ENCODE assay signal across 13 cellular contexts in genomic region chr1:109491372-109491771, GRCh38. TPM values are rescaled to one million over a fixed set of nuclear protein-coding genes. Genes with fewer than 3 reads are reported as not detected.
"Had no signal": no experiment of that assay in that cellular context is flagged by ENCODE, and none has a peak within 500 bp of the region (broad histone marks: within the 10 kb centered on the region; RNA-seq: fewer than 3 reads in every experiment).

No MANE protein-coding gene starts in this region.

- H3K4me3 Mint-ChIP-seq: activated B cell treated with CpG ODN at 0.5 μM for 24 hours; activated CD4-positive, alpha-beta memory T cell treated with anti-CD3 and anti-CD28 coated beads for 36 hours; activated CD4-positive, alpha-beta T cell treated with anti-CD3 and anti-CD28 coated beads, Interleukin-2, amount 10 ng/mL, durations not matched to agents 7 days and 5 days; activated naive CD4-positive, alpha-beta T cell treated with anti-CD3 and anti-CD28 coated beads for 36 hours; activated naive CD8-positive, alpha-beta T cell; activated T-helper 17 cell treated with anti-CD3 and anti-CD28 coated beads, Interleukin-2, amount 50 U/mL, for 72 hours; T-cell had no signal

- H3K27ac Mint-ChIP-seq: activated B cell treated with CpG ODN at 0.5 μM for 24 hours; activated naive CD4-positive, alpha-beta T cell treated with anti-CD3 and anti-CD28 coated beads for 36 hours; activated naive CD8-positive, alpha-beta T cell; activated T-helper 17 cell treated with anti-CD3 and anti-CD28 coated beads, Interleukin-2, amount 50 U/mL, for 72 hours; T-cell had no signal

- H3K36me3 Mint-ChIP-seq: activated naive CD8-positive, alpha-beta T cell had no signal

- DNase-seq: activated gamma-delta T cell, NCI-H510A had no signal

- H3K27me3 Mint-ChIP-seq: activated B cell treated with CpG ODN at 0.5 μM for 24 hours; activated CD4-positive, alpha-beta memory T cell treated with anti-CD3 and anti-CD28 coated beads for 36 hours; activated CD4-positive, alpha-beta T cell treated with anti-CD3 and anti-CD28 coated beads, Interleukin-2, amount 10 ng/mL, durations not matched to agents 7 days and 5 days; activated naive CD8-positive, alpha-beta T cell; activated T-helper 17 cell treated with anti-CD3 and anti-CD28 coated beads, Interleukin-2, amount 50 U/mL, for 72 hours; T-cell had no signal

- H3K27ac ChIP-seq: brain microvascular endothelial cell, cardiac muscle cell, SK-N-MC had no signal

- H3K27me3 ChIP-seq: brain microvascular endothelial cell, cardiac muscle cell had no signal

- ATAC-seq: activated T-helper 17 cell treated with anti-CD3 and anti-CD28 coated beads, Interleukin-2, amount 50 U/mL, for 72 hours had no signal

- H3K4me3 ChIP-seq: cardiac muscle cell, SK-N-MC had no signal

- H3K9me3 Mint-ChIP-seq: activated B cell treated with CpG ODN at 0.5 μM for 24 hours; activated CD4-positive, alpha-beta memory T cell treated with anti-CD3 and anti-CD28 coated beads for 36 hours; activated CD4-positive, alpha-beta T cell treated with anti-CD3 and anti-CD28 coated beads, Interleukin-2, amount 10 ng/mL, durations not matched to agents 7 days and 5 days; activated naive CD4-positive, alpha-beta T cell treated with anti-CD3 and anti-CD28 coated beads for 36 hours; activated T-helper 17 cell treated with anti-CD3 and anti-CD28 coated beads, Interleukin-2, amount 50 U/mL, for 72 hours; T-cell had no signal

RNA-seq across cellular contexts. Expression of gene SYPL2, which starts 25.0 kb away (rescaled TPM):
- total RNA-seq: activated B cell treated with CpG ODN at 0.5 μM for 24 hours; activated CD4-positive, alpha-beta memory T cell treated with anti-CD3 and anti-CD28 coated beads for 36 hours; activated CD4-positive, alpha-beta T cell treated with anti-CD3 and anti-CD28 coated beads, Interleukin-2, amount 10 ng/mL, durations not matched to agents 7 days and 5 days; activated T-helper 17 cell treated with anti-CD3 and anti-CD28 coated beads, Interleukin-2, amount 50 U/mL, for 72 hours had no signal

RNA-seq across cellular contexts. Expression of gene GPR61, which starts 48.3 kb away (rescaled TPM):
- total RNA-seq: activated B cell treated with CpG ODN at 0.5 μM for 24 hours, Right ventricle myocardium inferior had no signal
